33 cellular contexts compared by ENCODE assay signal in the genomic region with DNA sequence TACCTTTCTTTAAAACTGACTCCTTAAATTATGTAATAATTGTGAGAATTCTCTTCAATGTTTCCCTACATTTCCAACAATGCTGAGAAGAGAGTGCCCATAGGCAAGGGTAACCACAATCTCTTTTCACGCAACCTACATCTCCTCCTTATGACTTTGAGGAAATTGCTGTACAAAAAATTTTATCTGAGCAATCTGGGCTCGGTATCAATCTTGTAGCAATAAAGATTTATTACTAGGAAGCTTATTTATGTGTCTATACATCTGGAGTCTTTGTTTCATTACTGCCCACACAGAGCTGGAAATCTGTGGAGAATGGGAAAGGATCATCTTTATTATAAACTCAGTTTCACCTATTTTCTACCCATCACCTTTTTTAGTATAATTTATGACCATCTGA.
"Had no signal": no experiment of that assay in that cellular context is flagged by ENCODE, and none has a peak within 500 bp of the region (broad histone marks: within the 10 kb centered on the region; RNA-seq: fewer than 3 reads in every experiment).

No MANE protein-coding gene starts in this region.

- H3K9me3 ChIP-seq: MG63 had no signal

- H3K36me3 ChIP-seq: MG63 had no signal

- DNase-seq: Karpas-422, Kasumi-1, MG63, MM.1S, MV-4-11, NCI-H1048, NCI-H1092, NCI-H1092 treated with DMSO at 0.1 percent for 48 hours, NCI-H1105, NCI-H1105 treated with DMSO at 0.1 percent for 48 hours, NCI-H1417, NCI-H1417 treated with DMSO at 0.1 percent for 48 hours, NCI-H1436, NCI-H1436 treated with DMSO at 0.1 percent for 48 hours, NCI-H146, NCI-H1694, NCI-H1694 treated with DMSO at 0.1 percent for 48 hours, NCI-H187, NCI-H187 treated with DMSO at 0.1 percent for 48 hours, NCI-H1930, NCI-H2029, NCI-H2029 treated with DMSO at 0.1 percent for 48 hours, NCI-H2081, NCI-H2081 treated with DMSO at 0.1 percent for 48 hours, NCI-H2107, NCI-H2171, NCI-H2171 treated with DMSO at 0.1 percent for 48 hours, NCI-H2227 treated with DMSO at 0.1 percent for 48 hours, NCI-H226, NCI-H345, NCI-H446, NCI-H446 treated with DMSO at 0.1 percent for 48 hours, NCI-H510A had no signal

- H3K4me3 ChIP-seq: MG63 had no signal
